ENCODE assay signal across 9 cellular contexts in the genomic region with DNA sequence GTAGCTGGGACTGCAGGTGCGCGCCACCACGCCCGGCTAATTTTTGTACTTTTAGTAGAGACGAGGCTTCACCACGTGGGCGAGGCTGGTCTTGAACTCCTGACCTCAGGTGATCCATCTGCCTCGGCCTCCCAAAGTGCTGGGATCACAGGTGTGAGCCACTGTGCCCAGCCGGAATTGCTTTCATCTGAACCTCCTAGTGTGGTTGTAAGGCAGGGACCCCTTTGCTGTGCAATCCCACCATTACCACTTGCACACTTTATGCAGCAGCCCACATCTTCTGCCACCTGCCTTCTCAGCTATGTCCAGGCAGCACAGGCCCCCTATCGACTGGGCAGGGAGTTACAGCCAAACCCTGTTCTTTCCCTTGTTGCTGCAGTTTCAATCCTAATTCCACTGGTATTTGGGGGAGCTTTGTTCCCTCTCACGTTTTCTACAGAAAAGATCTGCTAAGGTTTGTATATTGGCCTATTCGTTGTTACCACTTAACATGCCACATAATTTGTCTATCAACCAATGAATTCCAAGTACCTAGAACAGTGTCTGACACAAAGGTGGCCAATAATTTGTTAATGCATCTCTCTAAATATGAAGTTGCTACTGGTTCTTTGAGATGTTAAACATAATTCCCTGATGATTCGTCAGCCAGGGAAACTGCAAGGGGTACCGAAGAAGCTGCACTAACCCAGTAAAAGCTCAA. TPM values are rescaled to one million over a fixed set of nuclear protein-coding genes. Genes with fewer than 3 reads are reported as not detected.
DNase-seq lines count a peak whose midpoint lies in the region; ATAC-seq, FAIRE-seq and TF ChIP-seq lines count a peak whose summit lies in the region.
"Had no signal": no experiment of that assay in that cellular context is flagged by ENCODE, and none has a peak within 500 bp of the region (broad histone marks: within the 10 kb centered on the region; RNA-seq: fewer than 3 reads in every experiment).

No MANE protein-coding gene starts in this region.

- TF ChIP-seq CTCF in VCaP (conservative IDR thresholded peaks at IDR 0.05) (peak; percentile 55), chondrocyte (IDR thresholded peaks at IDR 0.05) (peak; percentile 71), parathyroid adenoma (IDR thresholded peaks at IDR 0.05) (peak; percentile 17)

- H3K27me3 Mint-ChIP-seq in chondrocyte (ENCODE audit: low read depth) = no peaks in the 10 kb centered on the region
- H3K27me3 Mint-ChIP-seq: dendritic cell treated with granulocyte-macrophage colony-stimulating factor and Interleukin-4, amounts not matched to agents 40 ng/mL and 50 ng/mL, for 4 days had no signal

- no peak overlapping the region for H3K9ac ChIP-seq in parathyroid adenoma

- peaks cover 22% of the 10 kb centered on the region for H3K4me1 Mint-ChIP-seq in chondrocyte (ENCODE audit: low read depth)

- peaks cover 5% of the 10 kb centered on the region for H3K79me2 ChIP-seq in parathyroid adenoma

- no peak overlapping the region for H3K27ac Mint-ChIP-seq in chondrocyte (ENCODE audit: unreplicated experiment)
- H3K27ac Mint-ChIP-seq: dendritic cell treated with granulocyte-macrophage colony-stimulating factor and Interleukin-4, amounts not matched to agents 40 ng/mL and 50 ng/mL, for 4 days had no signal

- no peaks in the 10 kb centered on the region for H3K9me3 ChIP-seq in parathyroid adenoma (ENCODE audit: control insufficient read depth, low read length)

- peaks cover 3% of the 10 kb centered on the region for H3K9me3 Mint-ChIP-seq in chondrocyte (ENCODE audit: low read depth)
- H3K9me3 Mint-ChIP-seq: dendritic cell treated with granulocyte-macrophage colony-stimulating factor and Interleukin-4, amounts not matched to agents 40 ng/mL and 50 ng/mL, for 4 days had no signal

- H2AFZ ChIP-seq in parathyroid adenoma = no peak overlapping the region

- no peak overlapping the region for H3K4me2 ChIP-seq in parathyroid adenoma (ENCODE audit: low read length)

- peaks cover 5% of the 10 kb centered on the region for H3K36me3 Mint-ChIP-seq in chondrocyte (ENCODE audit: low read depth)

- H3K36me3 ChIP-seq in parathyroid adenoma (ENCODE audit: control insufficient read depth, insufficient read depth, low read length) = no peaks in the 10 kb centered on the region

- H3K4me1 ChIP-seq in parathyroid adenoma = peaks cover 2% of the 10 kb centered on the region

- no peak for FAIRE-seq in frontal cortex (lab: Jason Lieb, UNC)

- no peak overlapping the region for H3K4me3 Mint-ChIP-seq in chondrocyte (ENCODE audit: unreplicated experiment)
- H3K4me3 Mint-ChIP-seq: dendritic cell treated with granulocyte-macrophage colony-stimulating factor and Interleukin-4, amounts not matched to agents 40 ng/mL and 50 ng/mL, for 4 days had no signal

- H3K27ac ChIP-seq in VCaP (no peak overlapping the region), parathyroid adenoma (no peak overlapping the region)

- no peaks in the 10 kb centered on the region for H3K27me3 ChIP-seq in parathyroid adenoma (ENCODE audit: control insufficient read depth, insufficient read depth, low read length)

- no peak overlapping the region for H3K4me3 ChIP-seq in parathyroid adenoma (ENCODE audit: low read depth, low read length)

- in situ Hi-C loops in KBM-7 (cut with MboI; ENCODE audit: low pct_unique_long_range_greater_than_20kb, low sequenced_read_pairs) = no loop called here

- no peak for ATAC-seq in HG03520 (IDR thresholded peaks at IDR 0.05; ENCODE audit: unreplicated experiment)

- DNase-seq in NCI-H2081 (lab: John Stamatoyannopoulos, UW) (peak; percentile 34 to 44), NCI-H2081 treated with DMSO at 0.1 percent for 48 hours (lab: John Stamatoyannopoulos, UW) (no peak), KBM-7 (peak; percentile 83), chondrocyte (ENCODE audit: low spot score) (no peak), frontal cortex (ENCODE audit: low spot score in 2 of 2) (no peak)

RNA-seq across cellular contexts. Expression of gene RPL39, which starts 6.5 kb away (rescaled TPM):
- total RNA-seq in chondrocyte (1,187 to 1,330 TPM (median 1,209 TPM) in 3 replicates), frontal cortex (3,561 TPM)

RNA-seq across cellular contexts. Expression of gene SOWAHD, which starts 26.5 kb away (rescaled TPM):
- total RNA-seq in chondrocyte (0.23 to 0.40 TPM in 2 of 3 replicates, not detected in the other), frontal cortex (0.82 TPM)

Comparison
In these comparisons a context has a peak if more than half of its experiments do, and no peak if none do; other contexts are left out.
1. DNase-seq: peak in NCI-H2081 (2 of 2) and KBM-7 (single experiment); none in NCI-H2081 treated with DMSO at 0.1 percent for 48 hours (single experiment), chondrocyte (single experiment) and frontal cortex (0 of 2).
2. CTCF ChIP-seq: peak in every context shown above with its lines; median percentile 71 in chondrocyte; 55 in VCaP; 17 in parathyroid adenoma.